ENCODE assay signal across 9 cellular contexts in the genomic region with DNA sequence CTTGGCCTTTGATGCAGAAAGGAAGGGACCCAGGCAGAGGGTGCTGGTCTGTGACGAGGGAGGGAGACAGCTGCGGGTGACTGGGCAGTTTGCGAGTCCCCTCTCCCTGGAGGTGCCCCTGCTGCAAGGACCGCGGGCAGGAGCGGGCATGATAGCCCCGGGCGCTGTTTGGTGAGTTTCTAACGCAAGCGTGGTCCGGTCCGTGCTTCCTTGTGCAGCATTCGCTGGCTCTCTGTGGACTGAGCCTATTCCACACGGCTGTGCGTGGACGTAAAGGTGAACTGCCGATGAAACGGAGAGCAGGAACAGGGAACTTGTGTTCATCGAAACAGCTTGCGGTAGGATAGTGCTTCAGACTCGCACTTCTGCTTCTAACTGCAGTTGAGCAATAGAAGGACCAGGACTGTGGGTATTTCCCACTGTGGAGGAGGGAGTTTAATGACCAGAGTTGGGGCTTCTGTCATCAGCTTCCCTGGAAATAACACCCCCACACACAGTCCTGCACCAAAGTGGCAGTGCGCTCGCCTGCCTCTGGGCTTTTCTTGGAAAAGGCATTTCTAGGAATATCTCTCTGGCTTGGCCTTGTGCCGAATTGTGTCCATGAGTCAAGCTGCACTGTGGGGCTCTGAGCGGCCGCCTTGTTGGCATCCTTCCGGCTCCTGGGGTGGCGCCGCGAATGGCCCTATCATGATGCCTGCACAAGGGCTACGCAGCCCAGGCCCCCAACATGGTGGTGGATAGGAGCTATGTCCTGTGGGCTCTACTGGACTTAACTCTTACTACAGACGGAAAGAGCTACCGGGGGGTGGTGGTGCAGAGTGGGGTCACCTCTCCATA. TPM values are rescaled to one million over a fixed set of nuclear protein-coding genes. Genes with fewer than 3 reads are reported as not detected.
DNase-seq lines count a peak whose midpoint lies in the region; ATAC-seq lines count a peak whose summit lies in the region.
"Had no signal": no experiment of that assay in that cellular context is flagged by ENCODE, and none has a peak within 500 bp of the region (broad histone marks: within the 10 kb centered on the region; RNA-seq: fewer than 3 reads in every experiment).

No MANE protein-coding gene starts in this region.

- peak; percentile 38 for ATAC-seq in GM19463 (IDR thresholded peaks at IDR 0.05; ENCODE audit: unreplicated experiment)
- peak; percentile 23 for ATAC-seq in HG03432 (IDR thresholded peaks at IDR 0.05; ENCODE audit: unreplicated experiment)
- peak; percentile 31 to 47 for ATAC-seq in left cardiac atrium

- DNase-seq in CD1c-positive myeloid dendritic cell (ENCODE audit: extremely low spot score) (peak; percentile 99), left cardiac atrium (no peak), kidney tubule cell (ENCODE audit: low spot score) (no peak), NCI-H526 treated with DMSO at 0.1 percent for 48 hours (lab: John Stamatoyannopoulos, UW) (no peak), NCI-H1417 (lab: John Stamatoyannopoulos, UW) (no peak), A172 (ENCODE audit: low spot score) (no peak)
- DNase-seq: foreskin melanocyte had no signal

- intact Hi-C loops in left cardiac atrium (cut with DNase I): no loop called here

RNA-seq across cellular contexts. Expression of a gene that starts 48.9 kb away (rescaled TPM):
- total RNA-seq in left cardiac atrium: 10 to 100 TPM; 53.9 to 57.4 TPM
- total RNA-seq in A172 (2014; rRNA removed; shearing (Covaris generic)): 19.5 and 29.5 TPM in 2 replicates

RNA-seq across cellular contexts. Expression of a gene that starts 50.3 kb away (rescaled TPM):
- total RNA-seq in left cardiac atrium: 1 to 10 TPM in 1 of 2 donors, under 1 TPM in 1; 0.65 to 1.6 TPM
- 0.29 TPM in 1 of 2 replicates, not detected in the other for total RNA-seq in A172 (2014; rRNA removed; shearing (Covaris generic))
